Comparison of ENCODE assay signal across 8 cellular contexts in the genomic region with DNA sequence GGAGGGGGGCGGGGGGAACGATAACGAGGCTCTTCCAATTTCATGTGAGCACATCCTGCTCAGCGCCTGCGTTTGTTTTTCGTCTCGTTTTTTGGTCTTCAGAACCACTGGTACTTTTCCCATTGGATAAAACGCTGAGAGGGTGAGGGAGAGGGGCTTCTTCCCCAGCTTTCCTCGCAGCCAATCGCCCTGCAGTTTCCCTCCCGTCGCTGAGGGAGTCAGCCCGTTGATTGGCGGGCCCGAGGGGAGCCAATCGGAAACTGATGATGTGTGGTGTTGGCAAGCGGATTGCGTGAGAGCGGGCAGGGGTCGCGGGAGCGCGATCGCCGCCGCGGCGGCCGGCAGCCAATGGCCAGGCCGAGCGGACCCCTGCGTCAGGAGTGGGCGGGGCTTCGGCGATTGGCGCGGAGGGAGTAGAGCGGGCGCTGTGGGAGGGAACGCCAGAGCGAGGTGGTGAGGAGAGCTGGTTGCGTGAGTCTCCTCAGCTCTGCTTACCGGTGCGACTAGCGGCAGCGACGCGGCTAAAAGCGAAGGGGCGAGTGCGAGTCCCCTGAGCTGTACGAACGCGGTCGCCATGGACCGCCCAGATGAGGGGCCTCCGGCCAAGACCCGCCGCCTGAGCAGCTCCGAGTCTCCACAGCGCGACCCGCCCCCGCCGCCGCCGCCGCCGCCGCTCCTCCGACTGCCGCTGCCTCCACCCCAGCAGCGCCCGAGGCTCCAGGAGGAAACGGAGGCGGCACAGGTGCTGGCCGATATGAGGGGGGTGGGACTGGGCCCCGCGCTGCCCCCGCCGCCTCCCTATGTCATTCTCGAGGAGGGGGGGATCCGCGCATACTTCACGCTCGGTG. TPM values are rescaled to one million over a fixed set of nuclear protein-coding genes. Genes with fewer than 3 reads are reported as not detected.
DNase-seq lines count a peak whose midpoint lies in the region; ATAC-seq and TF ChIP-seq lines count a peak whose summit lies in the region.

TSPYL2 (plus strand) TSS at position 443 of the 848 bp plus-strand sequence; CDS start at position 575, 132 bp downstream.

- H3K27ac Mint-ChIP-seq in activated T-helper 17 cell treated with anti-CD3 and anti-CD28 coated beads, Interleukin-2, amount 50 U/mL, for 72 hours, result peak within 1 kb of the TSS; percentile 98
- H3K27ac Mint-ChIP-seq in naive thymus-derived CD8-positive, alpha-beta T cell, result peak within 1 kb of the TSS; percentile 95 to 98 (median 98)

- peak within 1 kb of the TSS; percentile 91 for H3K4me3 Mint-ChIP-seq in activated T-helper 17 cell treated with anti-CD3 and anti-CD28 coated beads, Interleukin-2, amount 50 U/mL, for 72 hours
- peak within 1 kb of the TSS; percentile 82 to 96 (median 91) for H3K4me3 Mint-ChIP-seq in naive thymus-derived CD8-positive, alpha-beta T cell

- ATAC-seq in activated T-helper 17 cell treated with anti-CD3 and anti-CD28 coated beads, Interleukin-2, amount 50 U/mL, for 72 hours (replicated peaks), result peak; percentile 94
- ATAC-seq in naive thymus-derived CD8-positive, alpha-beta T cell, result peak; percentile 83 to 84

- peak within 1 kb of the TSS; percentile 79 for H3K4me3 ChIP-seq in LNCaP clone FGC (ENCODE audit: low read depth, low read length)
- peak within 1 kb of the TSS; percentile 61 for H3K4me3 ChIP-seq in fibroblast of mammary gland (ENCODE audit: control insufficient read depth, low read depth, low read length)

- DNase-seq in Daoy (ENCODE audit: low read depth), result peak; percentile 96
- peak; percentile 75 for DNase-seq in GOT3 (lab: John Stamatoyannopoulos, UW)
- peak; percentile 94 for DNase-seq in LNCaP clone FGC (ENCODE audit: low read depth)
- peak; percentile 90 for DNase-seq in RWPE1 (ENCODE audit: low spot score)
- peak; percentile 94 for DNase-seq in fibroblast of mammary gland (ENCODE audit: low read depth)
- peak; percentile 82 to 97 (median 93) for DNase-seq in naive thymus-derived CD8-positive, alpha-beta T cell
- DNase-seq in stimulated activated naive CD4-positive, alpha-beta T cell (lab: John Stamatoyannopoulos, UW), result peak; percentile 86 to 95 (median 94)

- no peaks in the 10 kb centered on the region for H3K9me3 Mint-ChIP-seq in activated T-helper 17 cell treated with anti-CD3 and anti-CD28 coated beads, Interleukin-2, amount 50 U/mL, for 72 hours
- H3K9me3 Mint-ChIP-seq in naive thymus-derived CD8-positive, alpha-beta T cell, result peaks cover 0 to 2% (median 0%) of the 10 kb centered on the region in 9 donors

- no peaks in the 10 kb centered on the region for H3K27me3 Mint-ChIP-seq in activated T-helper 17 cell treated with anti-CD3 and anti-CD28 coated beads, Interleukin-2, amount 50 U/mL, for 72 hours
- H3K27me3 Mint-ChIP-seq in naive thymus-derived CD8-positive, alpha-beta T cell, result peaks cover 0 to 3% (median 0%) of the 10 kb centered on the region in 5 donors

- POLR2A ChIA-PET in RWPE1 (lab: Yijun Ruan, JAX; ENCODE audit: low non-redundant PET), result interaction anchor here (0.6 kb wide), 1 partner anchor 12 kb away, joined by 3 read pairs; the partner anchor contains the start of gene KANTR
- POLR2A ChIA-PET in naive thymus-derived CD8-positive, alpha-beta T cell (lab: Charles Lee), result interaction anchor here (0.7 to 5.0 kb wide), 10 partner anchors 10 to 1557 kb away, joined by 3 to 49 read pairs (median 7); partner anchors contain the start of genes KDM5C and PHF8

- peak within 1 kb of the TSS; percentile 87 for H3K27ac ChIP-seq in RWPE1

- H3K36me3 Mint-ChIP-seq in activated T-helper 17 cell treated with anti-CD3 and anti-CD28 coated beads, Interleukin-2, amount 50 U/mL, for 72 hours (ENCODE audit: low read depth), result peaks cover 60% of the 10 kb centered on the region
- peaks cover 0 to 36% (median 7%) of the 10 kb centered on the region in 3 donors for H3K36me3 Mint-ChIP-seq in naive thymus-derived CD8-positive, alpha-beta T cell

- H3K4me1 Mint-ChIP-seq in activated T-helper 17 cell treated with anti-CD3 and anti-CD28 coated beads, Interleukin-2, amount 50 U/mL, for 72 hours, result peaks cover 31% of the 10 kb centered on the region
- H3K4me1 Mint-ChIP-seq in naive thymus-derived CD8-positive, alpha-beta T cell, result peaks cover 20 to 50% (median 44%) of the 10 kb centered on the region in 4 donors

- TF ChIP-seq CTCF in LNCaP clone FGC (IDR thresholded peaks at IDR 0.05; ENCODE audit: control insufficient read depth, extremely low read depth, insufficient read depth), result no peak
- no peak for TF ChIP-seq CTCF in RWPE1 (conservative IDR thresholded peaks at IDR 0.05; ENCODE audit: low read depth)
- TF ChIP-seq CTCF in fibroblast of mammary gland (conservative IDR thresholded peaks at IDR 0.05; ENCODE audit: control insufficient read depth, insufficient read depth, low read depth, low read length), result no peak

- CTCF ChIA-PET in RWPE1 (lab: Yijun Ruan, JAX), result interaction anchor here (0.7 kb wide), 2 partner anchors 222 to 544 kb away, joined by 4 read pairs; no protein-coding TSS in a partner anchor

RNA-seq across cellular contexts. Expression of gene TSPYL2, which starts in this region (rescaled TPM):
- total RNA-seq in Daoy (2014; rRNA removed; shearing (Covaris generic)), result 11.8 and 12.5 TPM in 2 replicates
- total RNA-seq in activated T-helper 17 cell treated with anti-CD3 and anti-CD28 coated beads, Interleukin-2, amount 50 U/mL, for 72 hours, result 100 to 1,000 TPM in 1 of 2 donors, 10 to 100 TPM in 1; 28.2 to 134 TPM
- total RNA-seq in naive thymus-derived CD8-positive, alpha-beta T cell, result 100 to 1,000 TPM; 167 to 174 TPM
- 10 to 100 TPM; 12.7 to 32.2 (median 27.1) TPM for polyA plus RNA-seq in naive thymus-derived CD8-positive, alpha-beta T cell

Comparison
In these comparisons a context has a peak if more than half of its experiments do, and no peak if none do; other contexts are left out.
1. Peak in every context shown above with its lines: DNase-seq, ATAC-seq, H3K4me3 ChIP-seq and H3K27ac ChIP-seq.